10 cellular contexts compared by ENCODE assay signal in the genomic region with DNA sequence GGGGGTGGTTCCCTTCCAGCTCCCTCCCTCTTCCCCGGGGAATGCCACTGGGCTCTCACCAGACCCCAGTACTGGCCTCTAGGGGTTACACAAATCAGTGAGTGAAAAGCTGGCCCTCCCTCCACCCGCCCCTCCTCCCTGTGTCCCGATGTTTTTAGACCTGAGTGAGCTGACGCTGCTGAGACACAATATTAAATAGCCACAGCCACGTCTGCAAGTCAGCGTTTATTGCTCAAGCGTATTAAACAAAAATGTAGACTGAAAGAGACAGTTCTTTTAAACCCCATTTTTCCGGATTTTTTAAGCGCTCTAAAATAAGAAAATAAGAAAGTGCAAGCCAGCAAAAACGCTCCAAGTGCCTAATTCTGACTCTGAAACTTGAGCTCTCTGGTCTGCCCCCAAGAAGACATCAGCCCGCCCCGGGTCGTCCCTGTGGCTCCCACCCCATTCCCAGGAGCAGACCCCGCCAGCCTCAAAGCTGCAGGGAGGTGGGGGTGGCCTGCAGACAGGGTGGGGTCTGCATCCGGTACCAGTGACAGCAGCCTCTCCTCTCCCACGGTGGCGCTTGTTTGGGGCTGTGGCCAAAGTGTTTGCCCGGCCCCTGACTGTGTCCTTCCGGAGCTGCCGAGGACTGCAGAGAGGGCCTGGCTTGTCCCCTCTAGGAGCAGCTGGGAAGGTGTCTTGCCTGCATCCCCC. TPM values are rescaled to one million over a fixed set of nuclear protein-coding genes. Genes with fewer than 3 reads are reported as not detected.
DNase-seq lines count a peak whose midpoint lies in the region; ATAC-seq, FAIRE-seq and TF ChIP-seq lines count a peak whose summit lies in the region.
"Had no signal": no experiment of that assay in that cellular context is flagged by ENCODE, and none has a peak within 500 bp of the region (broad histone marks: within the 10 kb centered on the region; RNA-seq: fewer than 3 reads in every experiment).

No MANE protein-coding gene starts in this region.

- H3K4me3 Mint-ChIP-seq in stimulated activated effector memory CD8-positive, alpha-beta T cell treated with anti-CD3 and anti-CD28 coated beads, Interleukin-12 subunit alpha, Interleukin-12 subunit beta, amount 100 ng/mL, for 72 hours, result no peak overlapping the region

- H3K9ac ChIP-seq in HUES48 (ENCODE audit: low read depth, low read length) (no peak overlapping the region), GM12878 (ENCODE audit: control insufficient read depth, insufficient read depth, low read length) (no peak overlapping the region), kidney (ENCODE audit: low read length in 2 of 2) (no peak overlapping the region)

- no peak overlapping the region for H3K27ac Mint-ChIP-seq in stimulated activated effector memory CD8-positive, alpha-beta T cell treated with anti-CD3 and anti-CD28 coated beads, Interleukin-12 subunit alpha, Interleukin-12 subunit beta, amount 100 ng/mL, for 72 hours

- H3K4me2 ChIP-seq in GM12878 (ENCODE audit: control insufficient read depth, insufficient read depth), result no peak overlapping the region

- in situ Hi-C loops in GM12878 (cut with MboI), result no loop called here

- no peaks in the 10 kb centered on the region for H3K79me2 ChIP-seq in GM12878 (ENCODE audit: control insufficient read depth, insufficient read depth, low read length)

- SMC1A ChIA-PET in GM12878 (lab: Charles Lee; ENCODE audit: uncharacterized antibody, unreplicated experiment), result no interaction called here

- no peaks in the 10 kb centered on the region for H3K9me3 Mint-ChIP-seq in stimulated activated effector memory CD8-positive, alpha-beta T cell treated with anti-CD3 and anti-CD28 coated beads, Interleukin-12 subunit alpha, Interleukin-12 subunit beta, amount 100 ng/mL, for 72 hours

- H3K4me1 Mint-ChIP-seq in stimulated activated effector memory CD8-positive, alpha-beta T cell treated with anti-CD3 and anti-CD28 coated beads, Interleukin-12 subunit alpha, Interleukin-12 subunit beta, amount 100 ng/mL, for 72 hours, result no peaks in the 10 kb centered on the region

- peak; percentile 40; the same call in 2 of the 3 replicates for ATAC-seq in GM12878
- no peak for ATAC-seq in GM21619 (IDR thresholded peaks at IDR 0.05; ENCODE audit: unreplicated experiment)
- no peak for ATAC-seq in stimulated activated effector memory CD8-positive, alpha-beta T cell treated with anti-CD3 and anti-CD28 coated beads, Interleukin-12 subunit alpha, Interleukin-12 subunit beta, amount 100 ng/mL, for 72 hours
- ATAC-seq in HG03139 (IDR thresholded peaks at IDR 0.05; ENCODE audit: unreplicated experiment), result no peak

- WGBS in GM12878 (ENCODE audit: insufficient coverage, insufficient replicate concordance, low lambda C conversion rate, missing lambda C conversion rate), result 6% methylated on average over 20 of the region's 20 CpGs
- 17 to 26% (median 25%) methylated on average over 18 to 20 of the region's 20 CpGs for WGBS in stomach, 5 donors

- H3K9me3 ChIP-seq in A673 (ENCODE audit: low read depth, low read length, poor library complexity, severe bottlenecking) (no peaks in the 10 kb centered on the region), HUES48 (ENCODE audit: control insufficient read depth, insufficient read depth, low read length) (no peaks in the 10 kb centered on the region), GM12878 (replicated peaks; ENCODE audit: control insufficient read depth, insufficient read depth, low read length) (no peaks in the 10 kb centered on the region), kidney (ENCODE audit: control insufficient read depth in 1 of 2, low read length in 2 of 2) (no peaks in the 10 kb centered on the region), stomach (peaks cover 0 to 1% (median 0%) of the 10 kb centered on the region in 4 donors)

- no peak for TF ChIP-seq POLR2A in GM12878 (IDR thresholded peaks at IDR 0.05; ENCODE audit: low read depth, low read length)
- no peak for TF ChIP-seq POLR2A in stomach (IDR thresholded peaks at IDR 0.05)

- H3K36me3 ChIP-seq in A673 (ENCODE audit: insufficient read depth, low read length, poor library complexity, severe bottlenecking) (no peaks in the 10 kb centered on the region), HUES48 (ENCODE audit: control insufficient read depth, insufficient read depth, low read length) (no peaks in the 10 kb centered on the region), GM12878 (ENCODE audit: control insufficient read depth in 2 of 2, insufficient read depth in 2 of 2, low read length in 1 of 2) (no peaks in the 10 kb centered on the region), kidney (ENCODE audit: control insufficient read depth in 1 of 2, insufficient read depth in 2 of 2, low read length in 2 of 2) (no peaks in the 10 kb centered on the region), stomach (no peaks in the 10 kb centered on the region)

- TF ChIP-seq RAD21 in GM12878 (IDR thresholded peaks at IDR 0.05; ENCODE audit: insufficient read depth, low read depth, low read length), result no peak

- POLR2A ChIA-PET in A673 (lab: Charles Lee; ENCODE audit: low non-redundant PET) (no interaction called here), GM12878 (lab: Charles Lee) (no interaction called here)

- RAD21 ChIA-PET in GM12878 (lab: Charles Lee; ENCODE audit: unreplicated experiment), result interaction anchor here (0.6 kb wide), 1 partner anchor 56 kb away, joined by 4 read pairs; no protein-coding TSS in a partner anchor

- intact Hi-C loops in A673 (cut with micrococcal nuclease; ENCODE audit: unreplicated experiment) (no loop called here), GM12878 (cut with micrococcal nuclease; ENCODE audit: unreplicated experiment) (no loop called here), kidney (cut with DNase I) (no loop called here), stomach (cut with DNase I; ENCODE audit: low total_unique reads) (no loop called here)

- H3K27ac ChIP-seq in A673 (ENCODE audit: low read depth, low read length, poor library complexity, severe bottlenecking), result no peak overlapping the region
- no peak overlapping the region for H3K27ac ChIP-seq in HUES48 (ENCODE audit: low read depth, low read length)
- H3K27ac ChIP-seq in GM12878 (ENCODE audit: control insufficient read depth, insufficient read depth), result no peak overlapping the region
- no peak overlapping the region for H3K27ac ChIP-seq in kidney (ENCODE audit: low read depth in 2 of 2, low read length in 2 of 2)
- no peak overlapping the region for H3K27ac ChIP-seq in stomach

- no peaks in the 10 kb centered on the region for H4K20me1 ChIP-seq in GM12878 (ENCODE audit: control insufficient read depth, insufficient read depth)

- TF ChIP-seq CTCF in A673 (conservative IDR thresholded peaks at IDR 0.05; ENCODE audit: low read depth, low read length), result 0 out of 2 replicates have a peak, but pooled peaks have one; percentile 19
- TF ChIP-seq CTCF in GM12878 (IDR thresholded peaks at IDR 0.05 in 2 of 3, conservative IDR thresholded peaks at IDR 0.05 in 1 of 3; ENCODE audit: control insufficient read depth in 2 of 3, extremely low read depth in 1 of 3, insufficient read depth in 1 of 3, low read depth in 3 of 3, low read length in 3 of 3), result no peak
- TF ChIP-seq CTCF in kidney (IDR thresholded peaks at IDR 0.05; ENCODE audit: borderline replicate concordance, extremely low read depth, insufficient read depth), result no peak
- no peak for TF ChIP-seq CTCF in stomach (IDR thresholded peaks at IDR 0.05)

- FAIRE-seq in GM12878 (lab: Jason Lieb, UNC) (no peak), kidney (lab: Jason Lieb, UNC) (no peak)

- H3K36me3 Mint-ChIP-seq in stimulated activated effector memory CD8-positive, alpha-beta T cell treated with anti-CD3 and anti-CD28 coated beads, Interleukin-12 subunit alpha, Interleukin-12 subunit beta, amount 100 ng/mL, for 72 hours, result peaks cover 6% of the 10 kb centered on the region

- DNase-seq in A673 (ENCODE audit: low spot score) (peak; percentile 53), GM12878 (ENCODE audit: low read depth, low spot score) (no peak), kidney (peak; percentile 63), stomach (no peak)
- no peak for DNase-seq in stimulated activated effector memory CD8-positive, alpha-beta T cell treated with anti-CD3 and anti-CD28 coated beads, Interleukin-12 subunit alpha, Interleukin-12 subunit beta, amount 100 ng/mL, for 72 hours (ENCODE audit: low spot score in 2 of 2)
- DNase-seq: activated naive CD4-positive, alpha-beta T cell treated with anti-CD3 and anti-CD28 coated beads, Interleukin-2, amount 50 U/mL, for 16 hours; COR-L47 had no signal

- BruUV-seq in A673 (replicated peaks; lab: Mats Ljungman, UMichigan) (no TSS peak), GM12878 (replicated peaks; lab: Mats Ljungman, UMichigan) (no TSS peak)

- no peak for TF ChIP-seq EP300 in GM12878 (IDR thresholded peaks at IDR 0.05; ENCODE audit: borderline replicate concordance in 1 of 2, control insufficient read depth in 1 of 2, low read depth in 2 of 2, low read length in 2 of 2)
- TF ChIP-seq EP300 in stomach (IDR thresholded peaks at IDR 0.05), result no peak

- H3K4me1 ChIP-seq in A673 (ENCODE audit: insufficient read depth, low read length, poor library complexity, severe bottlenecking) (peaks cover 11% of the 10 kb centered on the region), HUES48 (ENCODE audit: control insufficient read depth, insufficient read depth, low read length) (peaks cover 2% of the 10 kb centered on the region), GM12878 (ENCODE audit: control insufficient read depth, insufficient read depth, low read length) (0 out of 2 replicates have a peak, but pooled peaks cover 3% of the 10 kb centered on the region), kidney (ENCODE audit: control insufficient read depth in 1 of 2, insufficient read depth in 1 of 2, low read depth in 1 of 2, low read length in 2 of 2) (peaks cover 0 to 2% of the 10 kb centered on the region in 2 donors), stomach (peaks cover 7 to 21% (median 17%) of the 10 kb centered on the region in 4 donors)

- CTCF ChIA-PET in A673 (lab: Charles Lee), result interaction anchor here (1.1 kb wide), 1 partner anchor 29 kb away, joined by 3 read pairs; no protein-coding TSS in a partner anchor
- CTCF ChIA-PET in GM12878 (lab: Yijun Ruan, JAX), result no interaction called here

- no peak overlapping the region for H2AFZ ChIP-seq in GM12878 (ENCODE audit: control insufficient read depth, low read depth, low read length)

- peaks cover 16% of the 10 kb centered on the region for H3K27me3 ChIP-seq in A673 (replicated peaks; ENCODE audit: insufficient read depth, low read depth, low read length, poor library complexity)
- peaks cover 26% of the 10 kb centered on the region for H3K27me3 ChIP-seq in HUES48 (ENCODE audit: control insufficient read depth, insufficient read depth, low read length)
- no peaks in the 10 kb centered on the region; a peak in 2 of 4 replicates for H3K27me3 ChIP-seq in GM12878 (replicated peaks in 1 of 2; ENCODE audit: control insufficient read depth in 2 of 2, insufficient read depth in 2 of 2, low read length in 1 of 2)
- peaks cover 8 to 85% (median 31%) of the 10 kb centered on the region in 3 donors for H3K27me3 ChIP-seq in stomach

- no peak overlapping the region for H3K4me3 ChIP-seq in A673 (ENCODE audit: low read depth, low read length, poor library complexity, severe bottlenecking)
- H3K4me3 ChIP-seq in HUES48 (ENCODE audit: low read depth, low read length), result peak overlapping the region; percentile 58
- H3K4me3 ChIP-seq in GM12878, result no peak overlapping the region
- H3K4me3 ChIP-seq in kidney (ENCODE audit: low read length in 2 of 2), result no peak overlapping the region
- peak overlapping the region in 1 of 4 donors; percentile 38 for H3K4me3 ChIP-seq in stomach

RNA-seq across cellular contexts. Expression of gene TTLL8, which starts 1.2 kb away (rescaled TPM):
- total RNA-seq in A673 (2021) (not detected in 2 replicates), GM12878 (2014; rRNA removed) (not detected in 2 replicates), GM12878 (2014; rRNA removed; fragmentation: Illumina TruSeq; extraction: Trizol) (not detected in 2 replicates), GM12878 (2021) (not detected in 2 replicates), kidney (not detected), stomach (not detected)
- total RNA-seq in GM12878 (2013; cell fraction: nucleolus; rRNA removed), result not detected in 2 replicates
- polyA plus RNA-seq in GM12878 (2011; ENCODE audit: low read depth), result not detected
- polyA plus RNA-seq in GM12878 (2011; rRNA removed) (not detected in 2 replicates), GM12878 (2014; fragmentation: Illumina TruSeq; extraction: Trizol) (not detected in 2 replicates), GM12878 (2014; fragmentation: Nextera tagmentation; extraction: Ambion mirVana) (not detected), GM12878 (2014; rRNA removed) (not detected in 2 replicates), GM12878 (2016; fragmentation: Nextera tagmentation; extraction: Ambion mirVana) (not detected), kidney (ENCODE audit: insufficient read depth, low read depth, low replicate concordance) (not detected), stomach (not detected)
- not detected in 2 replicates for polyA plus RNA-seq in GM12878 (2011; cell fraction: cytosol; rRNA removed)
- not detected in 2 replicates for polyA plus RNA-seq in GM12878 (2011; cell fraction: nucleus; rRNA removed)
- polyA plus RNA-seq in GM12878 (2012), result not detected in 2 replicates
- polyA minus RNA-seq in GM12878 (2011; rRNA and poly(A)+ RNA removed), result not detected in 2 replicates
- polyA minus RNA-seq in GM12878 (2011; cell fraction: cytosol; rRNA and poly(A)+ RNA removed), result not detected in 2 replicates
- not detected in 2 replicates for polyA minus RNA-seq in GM12878 (2011; cell fraction: nucleus; rRNA and poly(A)+ RNA removed)

RNA-seq across cellular contexts. Expression of gene MLC1, which starts 25.9 kb away (rescaled TPM):
- 0.37 and 0.75 TPM in 2 replicates for total RNA-seq in A673 (2021)
- total RNA-seq in GM12878 (2013; cell fraction: nucleolus; rRNA removed), result not detected in 2 replicates
- total RNA-seq in GM12878 (2014; rRNA removed), result not detected in 2 replicates
- not detected in 2 replicates for total RNA-seq in GM12878 (2014; rRNA removed; fragmentation: Illumina TruSeq; extraction: Trizol)
- not detected in 2 replicates for total RNA-seq in GM12878 (2021)
- not detected for polyA plus RNA-seq in GM12878 (2011; ENCODE audit: low read depth)
- 0.07 TPM in 1 of 2 replicates, not detected in the other for polyA plus RNA-seq in GM12878 (2011; rRNA removed)
- 0.10 TPM in 2 replicates for polyA plus RNA-seq in GM12878 (2011; cell fraction: cytosol; rRNA removed)
- 0.07 and 0.12 TPM in 2 replicates for polyA plus RNA-seq in GM12878 (2011; cell fraction: nucleus; rRNA removed)
- polyA plus RNA-seq in GM12878 (2012), result 0.08 and 0.29 TPM in 2 replicates
- 0.03 TPM in 1 of 2 replicates, not detected in the other for polyA plus RNA-seq in GM12878 (2014; fragmentation: Illumina TruSeq; extraction: Trizol)
- polyA plus RNA-seq in GM12878 (2014; fragmentation: Nextera tagmentation; extraction: Ambion mirVana), result not detected
- not detected in 2 replicates for polyA plus RNA-seq in GM12878 (2014; rRNA removed)
- polyA plus RNA-seq in GM12878 (2016; fragmentation: Nextera tagmentation; extraction: Ambion mirVana), result under 1 TPM in 1 of 2 experiments, not detected in 1; 0.15 TPM
- polyA minus RNA-seq in GM12878 (2011; rRNA and poly(A)+ RNA removed), result 0.05 TPM in 1 of 2 replicates, not detected in the other
- polyA minus RNA-seq in GM12878 (2011; cell fraction: cytosol; rRNA and poly(A)+ RNA removed), result not detected in 2 replicates
- polyA minus RNA-seq in GM12878 (2011; cell fraction: nucleus; rRNA and poly(A)+ RNA removed), result not detected in 2 replicates
- total RNA-seq in kidney, result 0.28 TPM
- not detected for polyA plus RNA-seq in kidney (ENCODE audit: insufficient read depth, low read depth, low replicate concordance)
- total RNA-seq in stomach, result not detected
- polyA plus RNA-seq in stomach, result not detected

RNA-seq across cellular contexts. Expression of gene MOV10L1, which starts 30.5 kb away (rescaled TPM):
- total RNA-seq in A673 (2021), result 0.33 TPM in 1 of 2 replicates, not detected in the other
- not detected in 2 replicates for total RNA-seq in GM12878 (2013; cell fraction: nucleolus; rRNA removed)
- not detected in 2 replicates for total RNA-seq in GM12878 (2014; rRNA removed)
- total RNA-seq in GM12878 (2014; rRNA removed; fragmentation: Illumina TruSeq; extraction: Trizol), result not detected in 2 replicates
- not detected in 2 replicates for total RNA-seq in GM12878 (2021)
- polyA plus RNA-seq in GM12878 (2011; ENCODE audit: low read depth), result not detected
- not detected in 2 replicates for polyA plus RNA-seq in GM12878 (2011; rRNA removed)
- not detected in 2 replicates for polyA plus RNA-seq in GM12878 (2011; cell fraction: cytosol; rRNA removed)
- not detected in 2 replicates for polyA plus RNA-seq in GM12878 (2011; cell fraction: nucleus; rRNA removed)
- polyA plus RNA-seq in GM12878 (2012), result 0.10 and 0.18 TPM in 2 replicates
- not detected in 2 replicates for polyA plus RNA-seq in GM12878 (2014; fragmentation: Illumina TruSeq; extraction: Trizol)
- not detected for polyA plus RNA-seq in GM12878 (2014; fragmentation: Nextera tagmentation; extraction: Ambion mirVana)
- polyA plus RNA-seq in GM12878 (2014; rRNA removed), result 0.22 TPM in 1 of 2 replicates, not detected in the other
- polyA plus RNA-seq in GM12878 (2016; fragmentation: Nextera tagmentation; extraction: Ambion mirVana), result not detected
- polyA minus RNA-seq in GM12878 (2011; rRNA and poly(A)+ RNA removed), result not detected in 2 replicates
- not detected in 2 replicates for polyA minus RNA-seq in GM12878 (2011; cell fraction: cytosol; rRNA and poly(A)+ RNA removed)
- not detected in 2 replicates for polyA minus RNA-seq in GM12878 (2011; cell fraction: nucleus; rRNA and poly(A)+ RNA removed)
- 0.38 TPM for total RNA-seq in kidney
- polyA plus RNA-seq in kidney (ENCODE audit: insufficient read depth, low read depth, low replicate concordance), result 0.62 TPM
- total RNA-seq in stomach, result 1 to 10 TPM in 2 of 5 donors, not detected in 3; 2.0 to 2.8 TPM
- under 1 TPM; 0.12 to 0.46 (median 0.40) TPM for polyA plus RNA-seq in stomach

RNA-seq across cellular contexts. Expression of gene IL17REL, which starts 46.8 kb away (rescaled TPM):
- total RNA-seq in A673 (2021) (not detected in 2 replicates), GM12878 (2014; rRNA removed) (not detected in 2 replicates), GM12878 (2014; rRNA removed; fragmentation: Illumina TruSeq; extraction: Trizol) (not detected in 2 replicates), GM12878 (2021) (not detected in 2 replicates), kidney (0.16 TPM), stomach (1 to 10 TPM in 1 of 5 donors, under 1 TPM in 2, not detected in 2; 0.87 to 1.2 (median 0.92) TPM)
- 0.33 and 0.34 TPM in 2 replicates for total RNA-seq in GM12878 (2013; cell fraction: nucleolus; rRNA removed)
- not detected for polyA plus RNA-seq in GM12878 (2011; ENCODE audit: low read depth)
- polyA plus RNA-seq in GM12878 (2011; rRNA removed) (0.03 TPM in 1 of 2 replicates, not detected in the other), GM12878 (2014; fragmentation: Illumina TruSeq; extraction: Trizol) (not detected in 2 replicates), GM12878 (2014; fragmentation: Nextera tagmentation; extraction: Ambion mirVana) (not detected), GM12878 (2014; rRNA removed) (0.06 TPM in 1 of 2 replicates, not detected in the other), GM12878 (2016; fragmentation: Nextera tagmentation; extraction: Ambion mirVana) (not detected), kidney (ENCODE audit: insufficient read depth, low read depth, low replicate concordance) (not detected), stomach (under 1 TPM in 1 of 3 donors, not detected in 2; 0.03 TPM)
- polyA plus RNA-seq in GM12878 (2011; cell fraction: cytosol; rRNA removed), result 0.03 TPM in 1 of 2 replicates, not detected in the other
- polyA plus RNA-seq in GM12878 (2011; cell fraction: nucleus; rRNA removed), result 0.10 and 0.20 TPM in 2 replicates
- polyA plus RNA-seq in GM12878 (2012), result 0.04 TPM in 1 of 2 replicates, not detected in the other
- polyA minus RNA-seq in GM12878 (2011; rRNA and poly(A)+ RNA removed), result not detected in 2 replicates
- not detected in 2 replicates for polyA minus RNA-seq in GM12878 (2011; cell fraction: cytosol; rRNA and poly(A)+ RNA removed)
- polyA minus RNA-seq in GM12878 (2011; cell fraction: nucleus; rRNA and poly(A)+ RNA removed), result not detected in 2 replicates

Comparison
In these comparisons a context has a peak if more than half of its experiments do, and no peak if none do; other contexts are left out.
1. DNase-seq: peak in A673 (single experiment) and kidney (single experiment); none in GM12878 (single experiment), stomach (single experiment) and stimulated activated effector memory CD8-positive, alpha-beta T cell treated with anti-CD3 and anti-CD28 coated beads, Interleukin-12 subunit alpha, Interleukin-12 subunit beta, amount 100 ng/mL, for 72 hours (0 of 2).